ENCODE assay signal across 2 cellular contexts in the genomic region with DNA sequence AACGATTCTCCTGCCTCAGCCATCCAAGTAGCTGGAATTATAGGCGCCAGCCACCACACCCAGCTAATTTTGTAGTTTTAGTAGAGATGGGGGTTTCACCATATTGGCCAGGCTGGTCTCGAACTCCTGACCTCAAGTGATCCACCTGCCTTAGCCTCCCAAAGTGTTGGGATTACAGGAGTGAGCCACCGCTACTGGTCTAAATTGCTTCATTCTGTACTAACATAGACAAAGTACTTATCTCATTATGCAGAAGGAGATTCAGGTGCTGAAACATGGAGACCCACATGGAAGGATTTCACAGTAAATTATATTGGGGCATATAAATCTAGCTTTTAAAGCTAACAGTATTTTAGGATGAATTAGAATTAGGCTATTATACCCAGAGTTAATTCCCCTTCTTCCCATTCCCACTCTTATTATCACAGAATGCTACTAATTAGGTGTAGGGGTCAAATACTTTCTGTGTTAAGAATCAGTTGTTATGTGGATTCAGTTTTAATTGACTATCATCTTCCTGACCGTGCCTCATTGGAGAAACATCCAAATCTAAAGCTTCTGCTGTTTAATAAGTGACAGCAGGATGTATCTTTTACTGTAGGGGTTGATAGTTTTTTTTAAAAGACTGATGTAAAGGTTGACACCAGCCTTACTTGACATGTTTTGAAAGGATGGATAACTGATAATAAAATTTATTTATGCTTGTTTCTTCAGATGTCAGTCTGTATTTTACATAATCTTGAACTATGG.
TF ChIP-seq lines count a peak whose summit lies in the region.

No MANE protein-coding gene starts in this region.

TF ChIP-seq in WTC11, 78 proteins besides CTCF, POLR2A, EP300 and RAD21:
- no peak for TF ChIP-seq ATF1 (CRISPR knock-in tag; IDR thresholded peaks at IDR 0.05)
- TF ChIP-seq, protein P1, sequence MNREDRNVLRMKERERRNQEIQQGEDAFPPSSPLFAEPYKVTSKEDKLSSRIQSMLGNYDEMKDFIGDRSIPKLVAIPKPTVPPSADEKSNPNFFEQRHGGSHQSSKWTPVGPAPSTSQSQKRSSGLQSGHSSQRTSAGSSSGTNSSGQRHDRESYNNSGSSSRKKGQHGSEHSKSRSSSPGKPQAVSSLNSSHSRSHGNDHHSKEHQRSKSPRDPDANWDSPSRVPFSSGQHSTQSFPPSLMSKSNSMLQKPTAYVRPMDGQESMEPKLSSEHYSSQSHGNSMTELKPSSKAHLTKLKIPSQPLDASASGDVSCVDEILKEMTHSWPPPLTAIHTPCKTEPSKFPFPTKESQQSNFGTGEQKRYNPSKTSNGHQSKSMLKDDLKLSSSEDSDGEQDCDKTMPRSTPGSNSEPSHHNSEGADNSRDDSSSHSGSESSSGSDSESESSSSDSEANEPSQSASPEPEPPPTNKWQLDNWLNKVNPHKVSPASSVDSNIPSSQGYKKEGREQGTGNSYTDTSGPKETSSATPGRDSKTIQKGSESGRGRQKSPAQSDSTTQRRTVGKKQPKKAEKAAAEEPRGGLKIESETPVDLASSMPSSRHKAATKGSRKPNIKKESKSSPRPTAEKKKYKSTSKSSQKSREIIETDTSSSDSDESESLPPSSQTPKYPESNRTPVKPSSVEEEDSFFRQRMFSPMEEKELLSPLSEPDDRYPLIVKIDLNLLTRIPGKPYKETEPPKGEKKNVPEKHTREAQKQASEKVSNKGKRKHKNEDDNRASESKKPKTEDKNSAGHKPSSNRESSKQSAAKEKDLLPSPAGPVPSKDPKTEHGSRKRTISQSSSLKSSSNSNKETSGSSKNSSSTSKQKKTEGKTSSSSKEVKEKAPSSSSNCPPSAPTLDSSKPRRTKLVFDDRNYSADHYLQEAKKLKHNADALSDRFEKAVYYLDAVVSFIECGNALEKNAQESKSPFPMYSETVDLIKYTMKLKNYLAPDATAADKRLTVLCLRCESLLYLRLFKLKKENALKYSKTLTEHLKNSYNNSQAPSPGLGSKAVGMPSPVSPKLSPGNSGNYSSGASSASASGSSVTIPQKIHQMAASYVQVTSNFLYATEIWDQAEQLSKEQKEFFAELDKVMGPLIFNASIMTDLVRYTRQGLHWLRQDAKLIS (CRISPR knock-in tag; IDR thresholded peaks at IDR 0.05; ENCODE audit: borderline replicate concordance), result no peak

TF ChIP-seq in HepG2, 621 proteins besides CTCF, POLR2A, EP300 and RAD21:
- no peak for TF ChIP-seq PBX3 (CRISPR knock-in tag; IDR thresholded peaks at IDR 0.05; ENCODE audit: borderline replicate concordance)
- TF ChIP-seq ZNF234 (CRISPR knock-in tag; conservative IDR thresholded peaks at IDR 0.05), result no peak
- no peak for TF ChIP-seq ZNF670 (CRISPR knock-in tag; IDR thresholded peaks at IDR 0.05; ENCODE audit: borderline replicate concordance)
